ENCODE assay signal across 8 cellular contexts in the genomic region with DNA sequence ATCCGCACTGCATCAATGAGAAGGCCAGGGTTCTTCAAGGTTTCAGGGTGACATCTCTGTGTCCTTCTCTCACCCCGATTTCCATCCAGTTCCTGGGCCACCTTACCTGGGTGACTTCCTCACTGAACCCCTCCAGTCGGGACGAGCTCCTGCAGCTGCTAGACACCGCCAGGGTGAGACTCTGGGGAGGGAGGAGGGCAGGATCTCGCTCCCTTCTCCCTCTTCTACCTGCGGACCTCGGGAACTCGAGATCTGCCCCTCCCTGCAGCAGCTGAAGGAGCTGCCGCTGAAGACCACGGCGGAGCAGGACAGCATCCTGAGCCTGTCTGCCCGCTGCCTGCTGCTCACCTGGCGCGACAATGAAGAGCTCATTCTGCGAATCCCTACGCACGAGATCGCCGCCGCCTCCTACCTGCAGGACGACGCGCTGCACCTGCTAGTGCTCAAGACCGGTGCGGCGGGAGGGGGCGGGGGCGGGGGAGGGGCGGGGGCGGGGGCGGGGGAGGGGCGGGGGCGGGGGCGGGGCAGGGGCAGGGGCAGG. TPM values are rescaled to one million over a fixed set of nuclear protein-coding genes. Genes with fewer than 3 reads are reported as not detected.
DNase-seq lines count a peak whose midpoint lies in the region; ATAC-seq and TF ChIP-seq lines count a peak whose summit lies in the region.

No MANE protein-coding gene starts in this region.

- H3K4me3 Mint-ChIP-seq in MCF 10A (ENCODE audit: unreplicated experiment): peak overlapping the region; percentile 75
- H3K4me3 Mint-ChIP-seq in nephron: peak overlapping the region; percentile 71 to 92 (median 73)

- peaks cover 84% of the 10 kb centered on the region for H3K27me3 Mint-ChIP-seq in MCF 10A (ENCODE audit: insufficient read depth, unreplicated experiment)
- H3K27me3 Mint-ChIP-seq in nephron (ENCODE audit: low read depth): peaks cover 55% of the 10 kb centered on the region

- H3K9me3 Mint-ChIP-seq in MCF 10A (ENCODE audit: unreplicated experiment) (no peaks in the 10 kb centered on the region), nephron (no peaks in the 10 kb centered on the region)

- ATAC-seq in HG03045 (IDR thresholded peaks at IDR 0.05; ENCODE audit: unreplicated experiment) (no peak), HG03039 (IDR thresholded peaks at IDR 0.05; ENCODE audit: unreplicated experiment) (no peak), GM19467 (IDR thresholded peaks at IDR 0.05; ENCODE audit: unreplicated experiment) (no peak)

- no peaks in the 10 kb centered on the region for H3K36me3 Mint-ChIP-seq in MCF 10A (ENCODE audit: insufficient read depth, unreplicated experiment)
- no peaks in the 10 kb centered on the region for H3K36me3 Mint-ChIP-seq in nephron (ENCODE audit: low read depth)

- no peak overlapping the region for H3K27ac Mint-ChIP-seq in MCF 10A (ENCODE audit: low read depth, unreplicated experiment)
- no peak overlapping the region for H3K27ac Mint-ChIP-seq in nephron

- BruUV-seq in MCF 10A (replicated peaks; lab: Mats Ljungman, UMichigan): no TSS peak

- TF ChIP-seq CTCF in C4-2B (conservative IDR thresholded peaks at IDR 0.05) (peak; percentile 60), RWPE1 (conservative IDR thresholded peaks at IDR 0.05; ENCODE audit: low read depth) (peak; percentile 31), MCF 10A (IDR thresholded peaks at IDR 0.05; ENCODE audit: unreplicated experiment) (no peak), nephron (IDR thresholded peaks at IDR 0.05; ENCODE audit: unreplicated experiment in 3 of 3) (peak; percentile 21 to 44 (median 30))

- CTCF ChIA-PET in RWPE1 (lab: Yijun Ruan, JAX) (interaction anchor here (0.6 to 3.0 kb wide), 15 partner anchors 9 to 194 kb away, joined by 3 to 29 read pairs (median 4); no protein-coding TSS in a partner anchor), MCF 10A (lab: Yijun Ruan, JAX) (interaction anchor here (0.6 to 2.6 kb wide), 15 partner anchors 8 to 414 kb away, joined by 3 to 15 read pairs (median 4); no protein-coding TSS in a partner anchor)

- H3K4me3 ChIP-seq in Jurkat, Clone E6-1 (ENCODE audit: low read length): no peak overlapping the region

- peak; percentile 50 for DNase-seq in Jurkat, Clone E6-1 (ENCODE audit: low read depth, low spot score)
- DNase-seq in RWPE1 (ENCODE audit: low spot score): peak; percentile 78
- peak; percentile 41 for DNase-seq in MCF 10A (ENCODE audit: unreplicated experiment)

- H3K27ac ChIP-seq in C4-2B (no peak overlapping the region), RWPE1 (no peak overlapping the region)

- H3K4me1 Mint-ChIP-seq in MCF 10A (ENCODE audit: insufficient read depth, unreplicated experiment): no peaks in the 10 kb centered on the region
- peaks cover 12% of the 10 kb centered on the region for H3K4me1 Mint-ChIP-seq in nephron

- intact Hi-C loops in MCF 10A (cut with micrococcal nuclease): no loop called here

- POLR2A ChIA-PET in RWPE1 (lab: Yijun Ruan, JAX; ENCODE audit: low non-redundant PET) (no interaction called here), MCF 10A (lab: Yijun Ruan, JAX) (no interaction called here)

RNA-seq across cellular contexts. Expression of a gene that starts 7.5 kb away (rescaled TPM):
- polyA plus RNA-seq in Jurkat, Clone E6-1 (2012; ENCODE audit: insufficient read depth, insufficient read length): 1.9 TPM
- not detected in 2 replicates for total RNA-seq in MCF 10A (2022)

RNA-seq across cellular contexts. Expression of a gene that starts 34.3 kb away (rescaled TPM):
- polyA plus RNA-seq in Jurkat, Clone E6-1 (2012; ENCODE audit: insufficient read depth, insufficient read length): 8.9 TPM
- total RNA-seq in MCF 10A (2022): not detected in 2 replicates

RNA-seq across cellular contexts. Expression of a gene that starts 49.8 kb away (rescaled TPM):
- polyA plus RNA-seq in Jurkat, Clone E6-1 (2012; ENCODE audit: insufficient read depth, insufficient read length): not detected
- not detected in 2 replicates for total RNA-seq in MCF 10A (2022)
